Comparison of ENCODE assay signal across 29 cellular contexts in the genomic region with DNA sequence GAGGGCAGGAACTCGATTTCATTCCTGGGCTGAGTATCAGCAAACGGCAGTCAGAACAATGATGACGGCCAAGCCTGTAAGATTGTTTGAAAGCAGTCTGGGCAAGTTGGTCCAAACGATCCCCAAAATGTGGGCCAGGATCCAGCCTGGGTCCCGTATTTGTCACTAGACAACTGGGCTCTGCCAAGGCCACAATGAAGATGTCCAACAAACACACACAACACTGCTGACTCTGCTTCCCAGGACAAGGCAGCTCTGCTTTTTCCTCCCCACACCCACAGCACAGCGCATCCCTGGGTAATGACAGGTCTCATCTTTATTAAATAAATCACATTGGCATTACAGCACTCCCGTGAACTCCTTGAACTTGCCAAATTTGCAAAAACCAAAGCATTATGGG.
"Had no signal": no experiment of that assay in that cellular context is flagged by ENCODE, and none has a peak within 500 bp of the region (broad histone marks: within the 10 kb centered on the region; RNA-seq: fewer than 3 reads in every experiment).

No MANE protein-coding gene starts in this region.

- H3K36me3 Mint-ChIP-seq: activated naive CD4-positive, alpha-beta T cell treated with anti-CD3 and anti-CD28 coated beads, Interleukin-2, amount 50 U/mL, for 24 hours; activated naive CD8-positive, alpha-beta T cell treated with anti-CD3 and anti-CD28 coated beads, Interleukin-2, amount 10 ng/mL, durations not matched to agents 7 days and 5 days; brain had no signal

- H3K9me3 Mint-ChIP-seq: activated CD4-positive, alpha-beta T cell treated with anti-CD3 and anti-CD28 coated beads, Interleukin-2, amount 10 ng/mL, durations not matched to agents 24 days and 14 days; activated CD8-positive, alpha-beta T cell treated with anti-CD3 and anti-CD28 coated beads for 36 hours; activated naive CD4-positive, alpha-beta T cell treated with anti-CD3 and anti-CD28 coated beads, Interleukin-2, amount 50 U/mL, for 24 hours; activated naive CD8-positive, alpha-beta T cell treated with anti-CD3 and anti-CD28 coated beads, Interleukin-2, amount 10 ng/mL, durations not matched to agents 7 days and 5 days; activated T-cell treated with anti-CD3 and anti-CD28 coated beads, Interleukin-2, amount 50 U/mL, for 24 hours; activated T-helper 2 cell treated with anti-CD3 and anti-CD28 coated beads, Interferon-gamma antibody, Interleukin-2, Interleukin-4, amounts not matched to agents 10 μg/mL and 5 μg/mL and 100 μg/mL, durations not matched to agents 14 hours and 24 hours and 36 hours had no signal

- H3K9me3 ChIP-seq: MG63, SJCRH30 had no signal

- H3K27ac ChIP-seq: PC-9, RWPE1, SJCRH30, SK-N-MC had no signal

- H3K27ac Mint-ChIP-seq: activated CD4-positive, alpha-beta T cell treated with anti-CD3 and anti-CD28 coated beads, Interleukin-2, amount 10 ng/mL, durations not matched to agents 24 days and 14 days; activated CD8-positive, alpha-beta T cell treated with anti-CD3 and anti-CD28 coated beads for 36 hours; activated naive CD4-positive, alpha-beta T cell treated with anti-CD3 and anti-CD28 coated beads, Interleukin-2, amount 50 U/mL, for 24 hours; activated naive CD8-positive, alpha-beta T cell treated with anti-CD3 and anti-CD28 coated beads, Interleukin-2, amount 10 ng/mL, durations not matched to agents 7 days and 5 days; activated T-cell treated with anti-CD3 and anti-CD28 coated beads, Interleukin-2, amount 50 U/mL, for 24 hours; activated T-helper 2 cell treated with anti-CD3 and anti-CD28 coated beads, Interferon-gamma antibody, Interleukin-2, Interleukin-4, amounts not matched to agents 10 μg/mL and 5 μg/mL and 100 μg/mL, durations not matched to agents 14 hours and 24 hours and 36 hours; brain had no signal

- DNase-seq: activated CD4-positive, alpha-beta T cell treated with anti-CD3 and anti-CD28 coated beads, Interleukin-2, amount 10 ng/mL, durations not matched to agents 24 days and 14 days; activated CD4-positive, alpha-beta T cell treated with anti-CD3 and anti-CD28 coated beads, Interleukin-2, amount 50 U/mL, for 4 hours; activated CD8-positive, alpha-beta T cell treated with anti-CD3 and anti-CD28 coated beads for 36 hours; activated gamma-delta T cell; activated naive CD4-positive, alpha-beta T cell treated with Interleukin-2 at 50 U/mL for 16 hours; activated naive CD8-positive, alpha-beta T cell treated with anti-CD3 and anti-CD28 coated beads, Interleukin-2, amount 10 ng/mL, durations not matched to agents 7 days and 5 days; activated T-cell treated with anti-CD3 and anti-CD28 coated beads, Interleukin-2, amount 50 U/mL, for 24 hours; central memory CD4-positive, alpha-beta T cell; Kasumi-1; KG1; MG63; NCI-H1048; NCI-H1105 treated with DMSO at 0.1 percent for 48 hours; NCI-H1436; NCI-H1694; NCI-H2029; NCI-H345; NCI-H526; NCI-H748 treated with DMSO at 0.1 percent for 48 hours; NK-92 treated with Interleukin-12 subunit alpha and Interleukin-12 subunit beta, amount 100 ng/mL, for 24 hours; PC-9; SHP77; SJCRH30; T1000 had no signal

- ATAC-seq: activated CD8-positive, alpha-beta T cell treated with anti-CD3 and anti-CD28 coated beads for 36 hours had no signal

- H3K27me3 ChIP-seq: MG63, SJCRH30 had no signal

- H3K36me3 ChIP-seq: MG63, SJCRH30 had no signal

- H3K4me2 ChIP-seq: PC-9 had no signal

- H3K27me3 Mint-ChIP-seq: activated naive CD8-positive, alpha-beta T cell treated with anti-CD3 and anti-CD28 coated beads, Interleukin-2, amount 10 ng/mL, durations not matched to agents 7 days and 5 days; activated T-cell treated with anti-CD3 and anti-CD28 coated beads, Interleukin-2, amount 50 U/mL, for 24 hours; brain had no signal

- H3K4me3 ChIP-seq: MG63, PC-9, SJCRH30, SK-N-MC had no signal

- H3K4me1 Mint-ChIP-seq: activated CD4-positive, alpha-beta T cell treated with anti-CD3 and anti-CD28 coated beads, Interleukin-2, amount 10 ng/mL, durations not matched to agents 24 days and 14 days; activated naive CD4-positive, alpha-beta T cell treated with anti-CD3 and anti-CD28 coated beads, Interleukin-2, amount 50 U/mL, for 24 hours; activated naive CD8-positive, alpha-beta T cell treated with anti-CD3 and anti-CD28 coated beads, Interleukin-2, amount 10 ng/mL, durations not matched to agents 7 days and 5 days had no signal

- H2AFZ ChIP-seq: PC-9 had no signal

- H3K4me3 Mint-ChIP-seq: activated CD4-positive, alpha-beta T cell treated with anti-CD3 and anti-CD28 coated beads, Interleukin-2, amount 10 ng/mL, durations not matched to agents 24 days and 14 days; activated CD8-positive, alpha-beta T cell treated with anti-CD3 and anti-CD28 coated beads for 36 hours; activated naive CD4-positive, alpha-beta T cell treated with anti-CD3 and anti-CD28 coated beads, Interleukin-2, amount 50 U/mL, for 24 hours; activated naive CD8-positive, alpha-beta T cell treated with anti-CD3 and anti-CD28 coated beads, Interleukin-2, amount 10 ng/mL, durations not matched to agents 7 days and 5 days; activated T-cell treated with anti-CD3 and anti-CD28 coated beads, Interleukin-2, amount 50 U/mL, for 24 hours; brain had no signal
